35 cellular contexts compared by ENCODE assay signal in genomic region chr1:102498929-102499328, GRCh38.
"Had no signal": no experiment of that assay in that cellular context is flagged by ENCODE, and none has a peak within 500 bp of the region (broad histone marks: within the 10 kb centered on the region; RNA-seq: fewer than 3 reads in every experiment).

No MANE protein-coding gene starts in this region.

- ATAC-seq: activated CD4-positive, alpha-beta T cell treated with anti-CD3 and anti-CD28 coated beads for 36 hours; activated CD8-positive, alpha-beta memory T cell treated with anti-CD3 and anti-CD28 coated beads, Interleukin-2, amount 10 ng/mL, durations not matched to agents 7 days and 5 days; activated CD8-positive, alpha-beta T cell treated with anti-CD3 and anti-CD28 coated beads, Interleukin-2, amount 10 ng/mL, durations not matched to agents 7 days and 5 days; activated naive CD4-positive, alpha-beta T cell treated with anti-CD3 and anti-CD28 coated beads, Interleukin-2, amount 50 U/mL, for 72 hours; effector memory CD8-positive, alpha-beta T cell; gastroesophageal sphincter; T-helper 17 cell had no signal

- H3K36me3 Mint-ChIP-seq: activated CD4-positive, alpha-beta memory T cell treated with anti-CD3 and anti-CD28 coated beads for 36 hours; activated CD8-positive, alpha-beta memory T cell treated with anti-CD3 and anti-CD28 coated beads, Interleukin-2, amount 10 ng/mL, durations not matched to agents 7 days and 5 days; activated naive CD4-positive, alpha-beta T cell treated with anti-CD3 and anti-CD28 coated beads, Interleukin-2, amount 10 ng/mL, durations not matched to agents 7 days and 5 days; activated naive CD8-positive, alpha-beta T cell treated with anti-CD3 and anti-CD28 coated beads, Interleukin-2, amount 10 ng/mL, durations not matched to agents 7 days and 5 days had no signal

- H3K4me1 Mint-ChIP-seq: activated CD4-positive, alpha-beta T cell treated with anti-CD3 and anti-CD28 coated beads for 36 hours; activated CD4-positive, alpha-beta T cell treated with anti-CD3 and anti-CD28 coated beads, Interleukin-2, amount 10 ng/mL, durations not matched to agents 24 days and 14 days; activated CD8-positive, alpha-beta memory T cell treated with anti-CD3 and anti-CD28 coated beads, Interleukin-2, amount 10 ng/mL, durations not matched to agents 7 days and 5 days; activated naive CD4-positive, alpha-beta T cell treated with anti-CD3 and anti-CD28 coated beads, Interleukin-2, amount 10 ng/mL, durations not matched to agents 7 days and 5 days; activated naive CD8-positive, alpha-beta T cell treated with anti-CD3 and anti-CD28 coated beads, Interleukin-2, amount 10 ng/mL, durations not matched to agents 7 days and 5 days; central memory CD8-positive, alpha-beta T cell; T-helper 17 cell had no signal

- H3K27ac Mint-ChIP-seq: activated CD4-positive, alpha-beta memory T cell treated with anti-CD3 and anti-CD28 coated beads for 36 hours; activated CD4-positive, alpha-beta T cell treated with anti-CD3 and anti-CD28 coated beads for 36 hours; activated CD4-positive, alpha-beta T cell treated with anti-CD3 and anti-CD28 coated beads, Interleukin-2, amount 10 ng/mL, durations not matched to agents 24 days and 14 days; activated CD8-positive, alpha-beta memory T cell treated with anti-CD3 and anti-CD28 coated beads, Interleukin-2, amount 10 ng/mL, durations not matched to agents 7 days and 5 days; activated CD8-positive, alpha-beta T cell treated with anti-CD3 and anti-CD28 coated beads, Interleukin-2, amount 10 ng/mL, durations not matched to agents 7 days and 5 days; activated naive CD4-positive, alpha-beta T cell treated with anti-CD3 and anti-CD28 coated beads, Interleukin-2, amount 10 ng/mL, durations not matched to agents 7 days and 5 days; activated naive CD4-positive, alpha-beta T cell treated with anti-CD3 and anti-CD28 coated beads, Interleukin-2, amount 50 U/mL, for 72 hours; activated naive CD8-positive, alpha-beta T cell treated with anti-CD3 and anti-CD28 coated beads, Interleukin-2, amount 10 ng/mL, durations not matched to agents 7 days and 5 days; activated T-helper 1 cell treated with anti-CD3 and anti-CD28 coated beads, Interleukin-12 subunit alpha, Interleukin-12 subunit beta, Interleukin-2, Interleukin-4 antibody, amounts not matched to agents 30 ng/mL and 10 ng/mL and 1 ng/mL, durations not matched to agents 14 hours and 24 hours and 36 hours; activated T-helper 2 cell treated with anti-CD3 and anti-CD28 coated beads, Interferon-gamma antibody, Interleukin-2, Interleukin-4, amounts not matched to agents 10 μg/mL and 5 μg/mL and 100 μg/mL, durations not matched to agents 14 hours and 24 hours and 36 hours; effector memory CD8-positive, alpha-beta T cell; T-helper 17 cell; T-helper 2 cell treated with Interferon-gamma antibody and Interleukin-4, amounts not matched to agents 5 μg/mL and 100 μg/mL, for 36 hours had no signal

- FAIRE-seq: astrocyte, bronchial epithelial cell, colon had no signal

- H3K4me3 Mint-ChIP-seq: activated CD4-positive, alpha-beta memory T cell treated with anti-CD3 and anti-CD28 coated beads for 36 hours; activated CD4-positive, alpha-beta T cell treated with anti-CD3 and anti-CD28 coated beads for 36 hours; activated CD4-positive, alpha-beta T cell treated with anti-CD3 and anti-CD28 coated beads, Interleukin-2, amount 10 ng/mL, durations not matched to agents 24 days and 14 days; activated CD8-positive, alpha-beta memory T cell treated with anti-CD3 and anti-CD28 coated beads, Interleukin-2, amount 10 ng/mL, durations not matched to agents 7 days and 5 days; activated CD8-positive, alpha-beta T cell treated with anti-CD3 and anti-CD28 coated beads, Interleukin-2, amount 10 ng/mL, durations not matched to agents 7 days and 5 days; activated naive CD4-positive, alpha-beta T cell treated with anti-CD3 and anti-CD28 coated beads, Interleukin-2, amount 10 ng/mL, durations not matched to agents 7 days and 5 days; activated naive CD8-positive, alpha-beta T cell treated with anti-CD3 and anti-CD28 coated beads, Interleukin-2, amount 10 ng/mL, durations not matched to agents 7 days and 5 days; activated T-helper 1 cell treated with anti-CD3 and anti-CD28 coated beads, Interleukin-12 subunit alpha, Interleukin-12 subunit beta, Interleukin-2, Interleukin-4 antibody, amounts not matched to agents 30 ng/mL and 10 ng/mL and 1 ng/mL, durations not matched to agents 14 hours and 24 hours and 36 hours; central memory CD8-positive, alpha-beta T cell; effector memory CD8-positive, alpha-beta T cell; T-helper 17 cell; T-helper 2 cell treated with Interferon-gamma antibody and Interleukin-4, amounts not matched to agents 5 μg/mL and 100 μg/mL, for 36 hours had no signal

- H3K27me3 Mint-ChIP-seq: activated CD4-positive, alpha-beta memory T cell treated with anti-CD3 and anti-CD28 coated beads for 36 hours; activated CD4-positive, alpha-beta T cell treated with anti-CD3 and anti-CD28 coated beads for 36 hours; activated CD4-positive, alpha-beta T cell treated with anti-CD3 and anti-CD28 coated beads, Interleukin-2, amount 10 ng/mL, durations not matched to agents 24 days and 14 days; activated CD8-positive, alpha-beta memory T cell treated with anti-CD3 and anti-CD28 coated beads, Interleukin-2, amount 10 ng/mL, durations not matched to agents 7 days and 5 days; activated naive CD4-positive, alpha-beta T cell treated with anti-CD3 and anti-CD28 coated beads, Interleukin-2, amount 10 ng/mL, durations not matched to agents 7 days and 5 days; activated naive CD8-positive, alpha-beta T cell treated with anti-CD3 and anti-CD28 coated beads, Interleukin-2, amount 10 ng/mL, durations not matched to agents 7 days and 5 days; central memory CD8-positive, alpha-beta T cell; effector memory CD8-positive, alpha-beta T cell; T-helper 17 cell had no signal

- DNase-seq: activated CD4-positive, alpha-beta memory T cell treated with anti-CD3 and anti-CD28 coated beads for 36 hours; activated CD4-positive, alpha-beta T cell treated with anti-CD3 and anti-CD28 coated beads for 36 hours; activated CD4-positive, alpha-beta T cell treated with anti-CD3 and anti-CD28 coated beads, Interleukin-2, amount 10 ng/mL, durations not matched to agents 24 days and 14 days; activated CD4-positive, CD25-positive, alpha-beta regulatory T cell; activated CD4-positive, CD25-positive, alpha-beta regulatory T cell treated with anti-CD3 and anti-CD28 coated beads, Interleukin-2, amount 50 U/mL, for 72 hours; activated CD8-positive, alpha-beta memory T cell treated with anti-CD3 and anti-CD28 coated beads, Interleukin-2, amount 10 ng/mL, durations not matched to agents 7 days and 5 days; activated CD8-positive, alpha-beta memory T cell treated with anti-CD3 and anti-CD28 coated beads, Interleukin-2, amount 50 U/mL, for 4 hours; activated CD8-positive, alpha-beta T cell treated with anti-CD3 and anti-CD28 coated beads, Interleukin-2, amount 10 ng/mL, durations not matched to agents 7 days and 5 days; activated effector memory CD4-positive, alpha-beta T cell treated with anti-CD3 and anti-CD28 coated beads, Interleukin-2, amount 50 U/mL, for 16 hours; activated naive CD4-positive, alpha-beta T cell treated with anti-CD3 and anti-CD28 coated beads, Interleukin-2, amount 10 ng/mL, durations not matched to agents 7 days and 5 days; activated naive CD8-positive, alpha-beta T cell treated with anti-CD3 and anti-CD28 coated beads, Interleukin-2, amount 10 ng/mL, durations not matched to agents 7 days and 5 days; activated T-cell treated with anti-CD3 and anti-CD28 coated beads, Interleukin-2, amount 50 U/mL, for 1 hour; activated T-cell treated with anti-CD3 and anti-CD28 coated beads, Interleukin-2, amount 50 U/mL, for 48 hours; amniotic stem cell; anterior cingulate cortex; brain microvascular endothelial cell; cortex of kidney; dermis blood vessel endothelial cell; effector CD4-positive, alpha-beta T cell; effector memory CD8-positive, alpha-beta T cell; erythroblast; foreskin melanocyte; head of caudate nucleus; hippocampal formation; T-helper 17 cell; T1000 had no signal
